In genomic region chr1:150582371-150582770, GRCh38 we compare ENCODE assay signal across 1 cellular context.
TF ChIP-seq lines count a peak whose summit lies in the region.

No MANE protein-coding gene starts in this region.

TF ChIP-seq in SK-N-SH, 30 proteins besides CTCF, POLR2A, EP300 and RAD21:
- TF ChIP-seq RCOR1 (IDR thresholded peaks at IDR 0.05; ENCODE audit: low read length): no peak
- no peak for TF ChIP-seq NRF1 (IDR thresholded peaks at IDR 0.05; ENCODE audit: low read depth, low read length)
- no peak for TF ChIP-seq FOSL2 (IDR thresholded peaks at IDR 0.05; ENCODE audit: borderline replicate concordance, low read depth)
- TF ChIP-seq TAF1 (IDR thresholded peaks at IDR 0.05; ENCODE audit: borderline replicate concordance, low read depth, low read length): no peak
- TF ChIP-seq REST (IDR thresholded peaks at IDR 0.05; ENCODE audit: low read depth, low read length): no peak
- TF ChIP-seq TCF12 (IDR thresholded peaks at IDR 0.05): no peak
- TF ChIP-seq PBX3 (IDR thresholded peaks at IDR 0.05): no peak
- no peak for TF ChIP-seq MXI1 (IDR thresholded peaks at IDR 0.05; ENCODE audit: low read depth, low read length)
- TF ChIP-seq USF1 (IDR thresholded peaks at IDR 0.05; ENCODE audit: borderline replicate concordance, low read depth): no peak
- no peak for TF ChIP-seq RFX5 (IDR thresholded peaks at IDR 0.05; ENCODE audit: low read length)
- no peak for TF ChIP-seq TEAD4 (IDR thresholded peaks at IDR 0.05; ENCODE audit: borderline replicate concordance, insufficient read depth)
- TF ChIP-seq FOXM1 (IDR thresholded peaks at IDR 0.05; ENCODE audit: low read depth): no peak
- TF ChIP-seq RXRA (IDR thresholded peaks at IDR 0.05; ENCODE audit: borderline replicate concordance, low read depth): no peak
- TF ChIP-seq ZBTB33 (IDR thresholded peaks at IDR 0.05; ENCODE audit: borderline replicate concordance, low read depth): no peak
- no peak for TF ChIP-seq NFIC (IDR thresholded peaks at IDR 0.05; ENCODE audit: borderline replicate concordance)
- TF ChIP-seq EZH2phosphoT487 (IDR thresholded peaks at IDR 0.05; ENCODE audit: borderline replicate concordance, low read depth): no peak
- no peak for TF ChIP-seq ELF1 (IDR thresholded peaks at IDR 0.05)
- no peak for TF ChIP-seq GABPA (IDR thresholded peaks at IDR 0.05; ENCODE audit: low read depth)
TF ChIP-seq in SK-N-SH: peak in this region for 0.
